Comparison of ENCODE assay signal across 12 cellular contexts in the genomic region with DNA sequence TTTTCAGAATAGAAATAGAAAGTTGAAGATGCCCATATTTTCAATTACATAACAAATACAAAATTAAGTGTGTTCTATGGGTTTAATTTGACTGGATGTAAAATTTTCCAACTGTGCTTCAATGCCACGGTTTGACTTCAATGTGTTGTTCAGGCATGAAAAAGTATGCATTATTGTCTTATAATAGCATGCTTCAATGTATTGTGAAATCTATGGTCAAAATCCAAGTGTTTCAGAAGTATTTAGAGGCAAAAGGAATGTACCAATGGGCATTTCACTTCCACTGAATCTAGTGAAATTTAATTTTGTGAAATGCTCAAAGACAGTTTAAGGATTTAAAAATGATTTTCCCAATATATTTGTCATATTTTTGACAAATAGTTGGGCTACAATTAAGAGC. TPM values are rescaled to one million over a fixed set of nuclear protein-coding genes. Genes with fewer than 3 reads are reported as not detected.
"Had no signal": no experiment of that assay in that cellular context is flagged by ENCODE, and none has a peak within 500 bp of the region (broad histone marks: within the 10 kb centered on the region; RNA-seq: fewer than 3 reads in every experiment).

No MANE protein-coding gene starts in this region.

- H3K36me3 Mint-ChIP-seq: activated naive CD4-positive, alpha-beta T cell treated with anti-CD3 and anti-CD28 coated beads, Interleukin-2, amount 10 ng/mL, durations not matched to agents 7 days and 5 days; memory B cell; naive thymus-derived CD8-positive, alpha-beta T cell; stimulated activated memory B cell treated with anti-CD40 and anti-IgM and Interleukin-4, amounts not matched to agents 10 μg/mL and 1 μg/mL and 100 μg/mL, for 72 hours had no signal

- H3K27me3 Mint-ChIP-seq: memory B cell; stimulated activated memory B cell treated with anti-CD40 and anti-IgM and Interleukin-4, amounts not matched to agents 10 μg/mL and 1 μg/mL and 100 μg/mL, for 72 hours had no signal

- H3K4me3 Mint-ChIP-seq: activated naive CD4-positive, alpha-beta T cell treated with anti-CD3 and anti-CD28 coated beads, Interleukin-2, amount 10 ng/mL, durations not matched to agents 7 days and 5 days; memory B cell; naive thymus-derived CD8-positive, alpha-beta T cell; stimulated activated memory B cell treated with anti-CD40 and anti-IgM and Interleukin-4, amounts not matched to agents 10 μg/mL and 1 μg/mL and 100 μg/mL, for 72 hours had no signal

- H3K9me3 Mint-ChIP-seq: activated naive CD4-positive, alpha-beta T cell treated with anti-CD3 and anti-CD28 coated beads, Interleukin-2, amount 10 ng/mL, durations not matched to agents 7 days and 5 days; memory B cell; naive thymus-derived CD8-positive, alpha-beta T cell; stimulated activated memory B cell treated with anti-CD40 and anti-IgM and Interleukin-4, amounts not matched to agents 10 μg/mL and 1 μg/mL and 100 μg/mL, for 72 hours had no signal

- H3K4me3 ChIP-seq: colonic mucosa, hepatocyte, left ventricle myocardium inferior, pancreas, tibial artery, vagina had no signal

- H3K27ac Mint-ChIP-seq: activated naive CD4-positive, alpha-beta T cell treated with anti-CD3 and anti-CD28 coated beads, Interleukin-2, amount 10 ng/mL, durations not matched to agents 7 days and 5 days; memory B cell; stimulated activated memory B cell treated with anti-CD40 and anti-IgM and Interleukin-4, amounts not matched to agents 10 μg/mL and 1 μg/mL and 100 μg/mL, for 72 hours had no signal

- H3K36me3 ChIP-seq: colonic mucosa, left ventricle myocardium inferior, pancreas, tibial artery, vagina had no signal

- ATAC-seq: naive thymus-derived CD8-positive, alpha-beta T cell; pancreas; stimulated activated memory B cell treated with anti-CD40 and anti-IgM and Interleukin-4, amounts not matched to agents 10 μg/mL and 1 μg/mL and 100 μg/mL, for 72 hours had no signal

- H2AFZ ChIP-seq: hepatocyte had no signal

- H3K4me2 ChIP-seq: hepatocyte had no signal

- H3K27me3 ChIP-seq: colonic mucosa, hepatocyte, pancreas, tibial artery, vagina had no signal

- DNase-seq: activated CD4-positive, CD25-positive, alpha-beta regulatory T cell treated with anti-CD3 and anti-CD28 coated beads, Interleukin-2, amount 50 U/mL, for 72 hours; activated naive CD4-positive, alpha-beta T cell treated with anti-CD3 and anti-CD28 coated beads, Interleukin-2, amount 10 ng/mL, durations not matched to agents 7 days and 5 days; caudate nucleus; colonic mucosa; left ventricle myocardium inferior; naive thymus-derived CD8-positive, alpha-beta T cell; pancreas; tibial artery had no signal

- H3K4me1 ChIP-seq: pancreas, tibial artery had no signal

- H3K27ac ChIP-seq: colonic mucosa, hepatocyte, left ventricle myocardium inferior, pancreas, tibial artery, vagina had no signal

- H3K79me2 ChIP-seq: hepatocyte had no signal

RNA-seq across cellular contexts. Expression of gene NEK10, which starts 16.0 kb away (rescaled TPM):
- total RNA-seq: vagina had no signal
- polyA plus RNA-seq: naive thymus-derived CD8-positive, alpha-beta T cell had no signal
